Comparison of ENCODE assay signal across 11 cellular contexts in the genomic region with DNA sequence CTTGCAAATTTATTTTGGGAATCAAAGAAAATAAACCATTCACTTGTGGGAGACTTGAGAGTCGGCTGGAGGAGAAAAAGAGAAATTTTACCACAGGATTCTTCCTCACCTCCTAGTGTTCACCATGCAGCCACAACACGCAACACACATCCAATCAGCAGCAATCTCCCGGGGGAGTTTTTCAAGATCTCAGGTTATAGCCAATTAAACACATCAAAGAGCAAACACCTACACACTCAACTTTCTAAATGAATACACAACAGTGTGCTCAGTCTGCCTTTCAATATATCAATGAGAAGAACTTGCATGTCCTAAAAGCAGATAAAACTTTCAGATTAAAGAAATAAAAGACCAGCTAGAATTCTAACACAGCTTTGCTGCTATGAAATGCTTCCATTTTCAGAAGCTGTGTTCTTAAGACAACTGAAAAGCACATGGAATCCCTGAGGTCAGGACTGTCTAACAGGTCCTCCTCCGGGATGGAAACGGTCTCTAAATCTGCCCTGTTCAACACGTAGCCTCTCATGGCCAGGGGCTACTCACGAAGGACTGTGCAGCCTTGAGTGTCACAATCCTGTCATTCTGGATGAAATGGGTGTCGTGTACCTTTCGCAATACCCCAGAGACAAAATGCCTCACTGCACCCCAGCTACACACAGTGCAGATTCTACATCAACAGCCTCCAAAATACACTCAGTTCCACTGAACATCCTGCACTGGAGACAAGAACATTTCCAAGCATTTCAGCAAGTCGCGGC.
DNase-seq lines count a peak whose midpoint lies in the region; ATAC-seq and TF ChIP-seq lines count a peak whose summit lies in the region.
"Had no signal": no experiment of that assay in that cellular context is flagged by ENCODE, and none has a peak within 500 bp of the region (broad histone marks: within the 10 kb centered on the region; RNA-seq: fewer than 3 reads in every experiment).

No MANE protein-coding gene starts in this region.

- peak overlapping the region; percentile 52 for H3K27ac Mint-ChIP-seq in activated CD4-positive, alpha-beta T cell treated with anti-CD3 and anti-CD28 coated beads, Interleukin-2, amount 10 ng/mL, durations not matched to agents 7 days and 5 days

- peaks cover 13% of the 10 kb centered on the region for H3K4me1 Mint-ChIP-seq in activated CD4-positive, alpha-beta T cell treated with anti-CD3 and anti-CD28 coated beads, Interleukin-2, amount 10 ng/mL, durations not matched to agents 7 days and 5 days

- 80% methylated on average over 11 of the region's 11 CpGs for WGBS in smooth muscle cell (ENCODE audit: low lambda C conversion rate)

- peaks cover 3% of the 10 kb centered on the region for H3K9me3 Mint-ChIP-seq in activated CD4-positive, alpha-beta T cell treated with anti-CD3 and anti-CD28 coated beads, Interleukin-2, amount 10 ng/mL, durations not matched to agents 7 days and 5 days

- POLR2A ChIA-PET in activated CD4-positive, alpha-beta T cell treated with anti-CD3 and anti-CD28 coated beads, Interleukin-2, amount 10 ng/mL, durations not matched to agents 7 days and 5 days (lab: Charles Lee): no interaction called here

- no peak for TF ChIP-seq RAD21 in Ishikawa (IDR thresholded peaks at IDR 0.05; ENCODE audit: low read depth)

- no peak overlapping the region for H3K4me3 ChIP-seq in smooth muscle cell

- no peaks in the 10 kb centered on the region for H3K4me1 ChIP-seq in smooth muscle cell (ENCODE audit: low read depth)

- peak overlapping the region; percentile 1 for H3K4me2 ChIP-seq in smooth muscle cell

- peak; percentile 71 for ATAC-seq in GM21619 (IDR thresholded peaks at IDR 0.05; ENCODE audit: unreplicated experiment)

- H3K36me3 Mint-ChIP-seq in activated CD4-positive, alpha-beta T cell treated with anti-CD3 and anti-CD28 coated beads, Interleukin-2, amount 10 ng/mL, durations not matched to agents 7 days and 5 days (ENCODE audit: low read depth): no peaks in the 10 kb centered on the region

- H3K9ac ChIP-seq in smooth muscle cell (ENCODE audit: low read depth): no peak overlapping the region

- TF ChIP-seq CTCF in smooth muscle cell (IDR thresholded peaks at IDR 0.05; ENCODE audit: borderline replicate concordance, insufficient read depth, poor library complexity, severe bottlenecking): no peak

- H3F3A ChIP-seq in smooth muscle cell (ENCODE audit: low read depth): no peaks in the 10 kb centered on the region

- no peak for TF ChIP-seq EP300 in Ishikawa (IDR thresholded peaks at IDR 0.05; ENCODE audit: borderline replicate concordance)

- no peak overlapping the region for H3K4me3 Mint-ChIP-seq in activated CD4-positive, alpha-beta T cell treated with anti-CD3 and anti-CD28 coated beads, Interleukin-2, amount 10 ng/mL, durations not matched to agents 7 days and 5 days

- no peaks in the 10 kb centered on the region for H3K27me3 Mint-ChIP-seq in activated CD4-positive, alpha-beta T cell treated with anti-CD3 and anti-CD28 coated beads, Interleukin-2, amount 10 ng/mL, durations not matched to agents 7 days and 5 days

- H3K36me3 ChIP-seq in smooth muscle cell (ENCODE audit: low read depth): no peaks in the 10 kb centered on the region

- DNase-seq in activated CD4-positive, alpha-beta T cell treated with anti-CD3 and anti-CD28 coated beads, Interleukin-2, amount 10 ng/mL, durations not matched to agents 7 days and 5 days: no peak
- no peak for DNase-seq in activated CD4-positive, alpha-beta T cell treated with anti-CD3 and anti-CD28 coated beads for 4 hours
- DNase-seq in smooth muscle cell (lab: John Stamatoyannopoulos, UW; ENCODE audit: unreplicated experiment) (no peak), DMS53 treated with DMSO at 0.1 percent for 48 hours (lab: John Stamatoyannopoulos, UW; ENCODE audit: unreplicated experiment) (no peak), H4 (ENCODE audit: low spot score) (no peak), GOT3 (lab: John Stamatoyannopoulos, UW) (no peak)
- DNase-seq: ACHN, caudate nucleus, NCI-H524 treated with DMSO at 0.1 percent for 48 hours had no signal

- H4K20me1 ChIP-seq in smooth muscle cell (ENCODE audit: low read depth): peaks cover 99% of the 10 kb centered on the region

- H3K9me3 ChIP-seq in smooth muscle cell (replicated peaks; ENCODE audit: low read depth): no peaks in the 10 kb centered on the region

- no peak overlapping the region for H2AFZ ChIP-seq in smooth muscle cell (ENCODE audit: low read depth)

- H3K79me2 ChIP-seq in smooth muscle cell (ENCODE audit: low read depth): peaks cover 91% of the 10 kb centered on the region

- no peak overlapping the region for H3K27ac ChIP-seq in smooth muscle cell (ENCODE audit: low read depth)

- H3K27me3 ChIP-seq in smooth muscle cell (ENCODE audit: low read depth): no peaks in the 10 kb centered on the region

- CTCF ChIA-PET in activated CD4-positive, alpha-beta T cell treated with anti-CD3 and anti-CD28 coated beads, Interleukin-2, amount 10 ng/mL, durations not matched to agents 7 days and 5 days (lab: Charles Lee): interaction anchor here (2.2 kb wide), 1 partner anchor 12 kb away, joined by 5 read pairs; no protein-coding TSS in a partner anchor

TF ChIP-seq in Ishikawa, 13 proteins besides CTCF, POLR2A, EP300 and RAD21:
- TF ChIP-seq TEAD4 (IDR thresholded peaks at IDR 0.05) (no peak), EGR1 (IDR thresholded peaks at IDR 0.05) (no peak), NFIC (IDR thresholded peaks at IDR 0.05) (no peak), CEBPB (IDR thresholded peaks at IDR 0.05) (peak; percentile 68; the same call in 1 of the 2 replicates)
